Comparison of ENCODE assay signal across 8 cellular contexts in the genomic region with DNA sequence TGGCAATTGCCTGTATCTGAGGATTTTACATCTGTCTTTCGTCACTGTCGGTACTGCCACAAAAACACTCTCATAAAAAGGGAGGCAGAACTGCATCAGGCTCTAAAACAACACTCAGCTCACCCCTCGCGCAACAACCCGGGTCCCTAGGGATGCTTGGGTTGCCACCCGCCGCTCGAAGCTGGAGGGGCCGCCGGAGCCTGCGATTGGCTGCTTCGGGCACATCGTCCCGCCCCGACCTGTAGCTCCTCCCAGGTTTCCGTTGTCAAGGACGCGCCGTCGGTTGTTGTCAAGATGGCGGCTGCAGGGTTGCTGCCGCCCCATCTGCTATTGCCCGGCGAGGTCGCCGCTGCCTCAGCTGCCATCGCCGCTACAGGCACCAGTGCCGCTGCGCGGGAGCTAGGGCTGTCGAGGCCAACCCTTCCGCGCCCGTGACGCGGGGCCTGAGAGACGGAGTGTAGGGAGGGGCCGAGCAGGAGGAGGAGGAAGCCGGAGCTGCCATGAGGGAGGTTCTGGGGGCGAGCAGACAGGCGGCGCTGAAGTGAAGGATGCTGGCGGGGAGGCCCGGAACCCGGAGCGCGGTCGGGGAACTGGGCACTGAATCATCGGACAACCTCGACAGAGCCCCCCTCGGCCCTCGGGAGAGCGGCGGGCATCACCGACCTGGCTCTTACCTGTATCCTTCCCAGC. TPM values are rescaled to one million over a fixed set of nuclear protein-coding genes. Genes with fewer than 3 reads are reported as not detected.
DNase-seq lines count a peak whose midpoint lies in the region; ATAC-seq and TF ChIP-seq lines count a peak whose summit lies in the region.

CEP126 (plus strand) TSS at position 274 of the 690 bp plus-strand sequence; CDS start at position 549, 275 bp downstream.

- peaks cover 27 to 34% (median 28%) of the 10 kb centered on the region in 3 donors for H3K4me1 Mint-ChIP-seq in CD8-positive, alpha-beta memory T cell

- H3K9me3 Mint-ChIP-seq in CD8-positive, alpha-beta memory T cell = no peaks in the 10 kb centered on the region

- H3K27ac ChIP-seq in CD8-positive, alpha-beta memory T cell (ENCODE audit: low read depth, low read length) = peak within 1 kb of the TSS; percentile 38

- peaks cover 5% of the 10 kb centered on the region in 2 donors for H3K27me3 Mint-ChIP-seq in CD8-positive, alpha-beta memory T cell

- DNase-seq in CD8-positive, alpha-beta memory T cell = peak; percentile 89 to 94 (median 92)
- peak; percentile 96 for DNase-seq in HT1080 (ENCODE audit: low read depth)
- peak; percentile 80 for DNase-seq in NOMO-1 treated with DMSO at 0.1 percent for 48 hours (lab: John Stamatoyannopoulos, UW; ENCODE audit: unreplicated experiment)
- peak; percentile 91 for DNase-seq in activated T-cell treated with anti-CD3 and anti-CD28 coated beads for 48 hours (ENCODE audit: low read depth)
- DNase-seq in epithelial cell of proximal tubule (ENCODE audit: low read depth) = peak; percentile 39
- peak; percentile 94 for DNase-seq in mucosa of gallbladder (ENCODE audit: low spot score)
- peak; percentile 92 for DNase-seq in stimulated activated CD8-positive, alpha-beta memory T cell treated with anti-CD3 and anti-CD28 coated beads, Interleukin-4, amount 100 ng/mL, for 24 hours (ENCODE audit: low read depth)

- no peaks in the 10 kb centered on the region for H3K36me3 ChIP-seq in CD8-positive, alpha-beta memory T cell (ENCODE audit: insufficient read depth, low read length)

- POLR2A ChIA-PET in CD8-positive, alpha-beta memory T cell (lab: Charles Lee) = interaction anchor here (0.7 kb wide), 1 partner anchor 22 kb away, joined by 3 read pairs; no protein-coding TSS in a partner anchor

- peak; percentile 100 for ATAC-seq in GM21367 (IDR thresholded peaks at IDR 0.05; ENCODE audit: unreplicated experiment)

- H3K9me3 ChIP-seq in CD8-positive, alpha-beta memory T cell (ENCODE audit: low read length) = no peaks in the 10 kb centered on the region

- TF ChIP-seq CTCF in epithelial cell of proximal tubule (conservative IDR thresholded peaks at IDR 0.05; ENCODE audit: low read depth, low read length) = peak; percentile 42

- peak within 1 kb of the TSS; percentile 73 to 97 (median 92) for H3K27ac Mint-ChIP-seq in CD8-positive, alpha-beta memory T cell

- H3K4me3 Mint-ChIP-seq in CD8-positive, alpha-beta memory T cell = peak within 1 kb of the TSS; percentile 91 to 96 (median 94)

- H3K36me3 Mint-ChIP-seq in CD8-positive, alpha-beta memory T cell = peaks cover 0 to 6% (median 0%) of the 10 kb centered on the region in 3 donors

- peaks cover 16% of the 10 kb centered on the region for H3K4me1 ChIP-seq in CD8-positive, alpha-beta memory T cell (ENCODE audit: insufficient read depth, low read length)

- H3K4me3 ChIP-seq in CD8-positive, alpha-beta memory T cell (ENCODE audit: low read length) = peak within 1 kb of the TSS; percentile 70
- H3K4me3 ChIP-seq in epithelial cell of proximal tubule (ENCODE audit: low read depth, low read length) = peak within 1 kb of the TSS; percentile 82

- CTCF ChIA-PET in CD8-positive, alpha-beta memory T cell (lab: Charles Lee) = interaction anchor here (0.6 to 2.0 kb wide), 4 partner anchors 10 to 92 kb away, joined by 3 to 7 read pairs (median 3); no protein-coding TSS in a partner anchor

- no peaks in the 10 kb centered on the region for H3K27me3 ChIP-seq in CD8-positive, alpha-beta memory T cell (ENCODE audit: insufficient read depth, low read length, poor library complexity, severe bottlenecking)

RNA-seq across cellular contexts. Expression of gene CEP126, which starts in this region (rescaled TPM):
- total RNA-seq in CD8-positive, alpha-beta memory T cell = 1 to 10 TPM; 1.6 to 1.8 TPM
- 1.1 TPM for polyA plus RNA-seq in CD8-positive, alpha-beta memory T cell
- 0.43 and 1.2 TPM in 2 replicates for total RNA-seq in HT1080 (2014; rRNA removed; shearing (Covaris generic))
- 1.5 and 2.9 TPM in 2 replicates for polyA plus RNA-seq in HT1080 (2015; cell fraction: cytosol; rRNA removed)
- polyA plus RNA-seq in HT1080 (2015; cell fraction: nucleus; rRNA removed) = 2.7 and 3.7 TPM in 2 replicates
- 0.72 and 0.92 TPM in 2 replicates for total RNA-seq in epithelial cell of proximal tubule
- 10.0 TPM for total RNA-seq in mucosa of gallbladder

Comparison
In these comparisons a context has a peak if more than half of its experiments do, and no peak if none do; other contexts are left out.
1. Peak in every context shown above with its lines: DNase-seq, ATAC-seq, H3K4me3 ChIP-seq and H3K27ac ChIP-seq.
2. Peak in DNase-seq and H3K4me3 ChIP-seq in epithelial cell of proximal tubule; RNA of the gene not detected or under 1 TPM.
3. DNase-seq: peak in every context shown above with its lines; median percentile 96 in HT1080; 94 in mucosa of gallbladder; 92 in CD8-positive, alpha-beta memory T cell; 92 in stimulated activated CD8-positive, alpha-beta memory T cell treated with anti-CD3 and anti-CD28 coated beads, Interleukin-4, amount 100 ng/mL, for 24 hours; 91 in activated T-cell treated with anti-CD3 and anti-CD28 coated beads for 48 hours; 80 in NOMO-1 treated with DMSO at 0.1 percent for 48 hours; 39 in epithelial cell of proximal tubule.